8 cellular contexts compared by ENCODE assay signal in genomic region chr11:47426062-47426956, GRCh38. TPM values are rescaled to one million over a fixed set of nuclear protein-coding genes. Genes with fewer than 3 reads are reported as not detected.
DNase-seq lines count a peak whose midpoint lies in the region; ATAC-seq lines count a peak whose summit lies in the region.

Gene PSMC3 (minus strand): TSS chr11:47426439. CDS start chr11:47426279, 160 bp downstream.

- peak within 1 kb of the TSS; percentile 96 for H3K4me3 Mint-ChIP-seq in memory B cell

- DNase-seq in COLO668 (lab: John Stamatoyannopoulos, UW; ENCODE audit: unreplicated experiment) (peak; percentile 100), HT1080 (ENCODE audit: low read depth) (peak; percentile 93), NOMO-1 treated with DMSO at 0.1 percent for 48 hours (lab: John Stamatoyannopoulos, UW; ENCODE audit: unreplicated experiment) (peak; percentile 94), memory B cell (ENCODE audit: low spot score in 2 of 2) (peak; percentile 97)
- peak; percentile 97 to 98 for DNase-seq in activated CD8-positive, alpha-beta memory T cell treated with anti-CD3 and anti-CD28 coated beads for 4 hours (ENCODE audit: low read depth in 2 of 2)
- peak; percentile 94 to 96 (median 95) for DNase-seq in effector memory CD4-positive, alpha-beta T cell
- DNase-seq in stimulated activated CD8-positive, alpha-beta memory T cell treated with anti-CD3 and anti-CD28 coated beads, Interleukin-12 subunit alpha, Interleukin-12 subunit beta, amount 100 ng/mL, for 24 hours (ENCODE audit: extremely low read depth) = peak; percentile 98

- H3K27me3 Mint-ChIP-seq in memory B cell = no peaks in the 10 kb centered on the region

- H3K36me3 Mint-ChIP-seq in memory B cell = peaks cover 18% of the 10 kb centered on the region

- ATAC-seq in GM21360 (IDR thresholded peaks at IDR 0.05; ENCODE audit: unreplicated experiment) (peak; percentile 92), memory B cell (ENCODE audit: low read depth) (peak; percentile 91)

- H3K9me3 ChIP-seq in effector memory CD4-positive, alpha-beta T cell (ENCODE audit: control insufficient read depth, low read length) = no peaks in the 10 kb centered on the region

- peaks cover 8% of the 10 kb centered on the region for H3K4me1 ChIP-seq in effector memory CD4-positive, alpha-beta T cell (ENCODE audit: control insufficient read depth, insufficient read depth, low read length, poor library complexity, severe bottlenecking)

- H3K27ac ChIP-seq in effector memory CD4-positive, alpha-beta T cell (ENCODE audit: insufficient read depth, low read length, poor library complexity, severe bottlenecking) = peak within 1 kb of the TSS; percentile 79

- H3K4me3 ChIP-seq in effector memory CD4-positive, alpha-beta T cell (ENCODE audit: insufficient read depth, low read depth, low read length, poor library complexity, severe bottlenecking) = peak within 1 kb of the TSS; percentile 93

- peaks cover 19% of the 10 kb centered on the region for H3K4me1 Mint-ChIP-seq in memory B cell

- no peaks in the 10 kb centered on the region for H3K9me3 Mint-ChIP-seq in memory B cell

- H3K27me3 ChIP-seq in effector memory CD4-positive, alpha-beta T cell (replicated peaks; ENCODE audit: control insufficient read depth, insufficient read depth, low read length, poor library complexity, severe bottlenecking) = no peaks in the 10 kb centered on the region

- peak within 1 kb of the TSS; percentile 97 for H3K27ac Mint-ChIP-seq in memory B cell

- peaks cover 32% of the 10 kb centered on the region for H3K36me3 ChIP-seq in effector memory CD4-positive, alpha-beta T cell (ENCODE audit: control insufficient read depth, insufficient read depth, low read length)

RNA-seq across cellular contexts. Expression of gene PSMC3, which starts in this region (rescaled TPM):
- total RNA-seq in HT1080 (2014; rRNA removed; shearing (Covaris generic)) = 222 and 245 TPM in 2 replicates
- 153 and 176 TPM in 2 replicates for polyA plus RNA-seq in HT1080 (2015; cell fraction: cytosol; rRNA removed)
- polyA plus RNA-seq in HT1080 (2015; cell fraction: nucleus; rRNA removed) = 175 and 182 TPM in 2 replicates

Comparison
In these comparisons a context has a peak if more than half of its experiments do, and no peak if none do; other contexts are left out.
1. Peak in every context shown above with its lines: DNase-seq, ATAC-seq, H3K4me3 ChIP-seq and H3K27ac ChIP-seq.